ENCODE assay signal across 1 cellular context in the genomic region with DNA sequence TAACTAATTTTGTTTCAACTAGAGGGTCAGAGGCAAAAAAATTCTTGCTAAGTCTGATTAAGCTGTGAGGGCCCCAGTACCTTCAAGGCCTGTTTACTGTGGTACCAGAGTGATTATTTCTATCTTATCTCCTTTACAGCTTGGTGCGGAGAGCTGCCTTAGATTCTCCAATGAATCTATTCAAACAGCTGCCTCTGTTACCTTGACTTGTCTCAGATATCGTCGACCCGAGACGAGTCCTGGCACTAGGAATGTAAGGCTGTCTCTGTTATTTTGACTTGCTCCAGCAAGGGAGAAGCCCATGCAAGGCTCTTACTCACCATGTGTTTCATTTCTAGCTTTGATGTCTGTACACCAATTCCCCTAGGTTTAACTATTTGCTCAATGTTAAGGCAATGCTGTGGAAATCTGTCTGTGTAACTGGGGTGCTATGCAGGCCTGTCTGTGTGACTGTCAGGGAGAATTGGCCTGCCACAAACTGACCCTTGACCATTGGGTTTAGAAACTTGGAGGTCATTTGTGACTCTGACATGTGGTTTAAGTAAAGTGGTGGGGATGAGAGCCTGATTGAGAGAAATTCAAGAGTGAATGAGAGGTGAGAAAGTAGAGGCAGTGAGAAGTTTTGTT.
TF ChIP-seq lines count a peak whose summit lies in the region.

No MANE protein-coding gene starts in this region.

TF ChIP-seq in HepG2, 621 proteins besides CTCF, POLR2A, EP300 and RAD21:
- TF ChIP-seq, protein P1, sequence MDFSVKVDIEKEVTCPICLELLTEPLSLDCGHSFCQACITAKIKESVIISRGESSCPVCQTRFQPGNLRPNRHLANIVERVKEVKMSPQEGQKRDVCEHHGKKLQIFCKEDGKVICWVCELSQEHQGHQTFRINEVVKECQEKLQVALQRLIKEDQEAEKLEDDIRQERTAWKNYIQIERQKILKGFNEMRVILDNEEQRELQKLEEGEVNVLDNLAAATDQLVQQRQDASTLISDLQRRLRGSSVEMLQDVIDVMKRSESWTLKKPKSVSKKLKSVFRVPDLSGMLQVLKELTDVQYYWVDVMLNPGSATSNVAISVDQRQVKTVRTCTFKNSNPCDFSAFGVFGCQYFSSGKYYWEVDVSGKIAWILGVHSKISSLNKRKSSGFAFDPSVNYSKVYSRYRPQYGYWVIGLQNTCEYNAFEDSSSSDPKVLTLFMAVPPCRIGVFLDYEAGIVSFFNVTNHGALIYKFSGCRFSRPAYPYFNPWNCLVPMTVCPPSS (IDR thresholded peaks at IDR 0.05) = no peak
- TF ChIP-seq, protein P2, sequence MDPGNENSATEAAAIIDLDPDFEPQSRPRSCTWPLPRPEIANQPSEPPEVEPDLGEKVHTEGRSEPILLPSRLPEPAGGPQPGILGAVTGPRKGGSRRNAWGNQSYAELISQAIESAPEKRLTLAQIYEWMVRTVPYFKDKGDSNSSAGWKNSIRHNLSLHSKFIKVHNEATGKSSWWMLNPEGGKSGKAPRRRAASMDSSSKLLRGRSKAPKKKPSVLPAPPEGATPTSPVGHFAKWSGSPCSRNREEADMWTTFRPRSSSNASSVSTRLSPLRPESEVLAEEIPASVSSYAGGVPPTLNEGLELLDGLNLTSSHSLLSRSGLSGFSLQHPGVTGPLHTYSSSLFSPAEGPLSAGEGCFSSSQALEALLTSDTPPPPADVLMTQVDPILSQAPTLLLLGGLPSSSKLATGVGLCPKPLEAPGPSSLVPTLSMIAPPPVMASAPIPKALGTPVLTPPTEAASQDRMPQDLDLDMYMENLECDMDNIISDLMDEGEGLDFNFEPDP (CRISPR knock-in tag; conservative IDR thresholded peaks at IDR 0.05) = 0 out of 2 replicates have a peak, but pooled peaks have one; percentile 75
- TF ChIP-seq RELA (CRISPR knock-in tag; IDR thresholded peaks at IDR 0.05) (0 out of 2 replicates have a peak, but pooled peaks have one; percentile 17), FOXC1 (CRISPR knock-in tag; IDR thresholded peaks at IDR 0.05; ENCODE audit: borderline replicate concordance) (no peak), PHF21A (CRISPR knock-in tag; IDR thresholded peaks at IDR 0.05) (0 out of 2 replicates have a peak, but pooled peaks have one; percentile 17), SALL1 (CRISPR knock-in tag; IDR thresholded peaks at IDR 0.05) (0 out of 2 replicates have a peak, but pooled peaks have one; percentile 10), MTA3 (CRISPR knock-in tag; IDR thresholded peaks at IDR 0.05) (no peak), ZMYM4 (CRISPR knock-in tag; IDR thresholded peaks at IDR 0.05) (0 out of 2 replicates have a peak, but pooled peaks have one; percentile 24), IRX3 (CRISPR knock-in tag; IDR thresholded peaks at IDR 0.05; ENCODE audit: borderline replicate concordance, low read depth) (no peak), SKI (IDR thresholded peaks at IDR 0.05; ENCODE audit: partially characterized antibody) (peak; percentile 84), GATAD2A (CRISPR knock-in tag; IDR thresholded peaks at IDR 0.05) (peak; percentile 34; the same call in 1 of the 2 replicates), HDAC1 (CRISPR knock-in tag; IDR thresholded peaks at IDR 0.05) (peak; percentile 46), ZNF652 (CRISPR knock-in tag; IDR thresholded peaks at IDR 0.05; ENCODE audit: borderline replicate concordance, low read depth) (peak; percentile 34; the same call in 1 of the 2 replicates)
- TF ChIP-seq, protein P3, sequence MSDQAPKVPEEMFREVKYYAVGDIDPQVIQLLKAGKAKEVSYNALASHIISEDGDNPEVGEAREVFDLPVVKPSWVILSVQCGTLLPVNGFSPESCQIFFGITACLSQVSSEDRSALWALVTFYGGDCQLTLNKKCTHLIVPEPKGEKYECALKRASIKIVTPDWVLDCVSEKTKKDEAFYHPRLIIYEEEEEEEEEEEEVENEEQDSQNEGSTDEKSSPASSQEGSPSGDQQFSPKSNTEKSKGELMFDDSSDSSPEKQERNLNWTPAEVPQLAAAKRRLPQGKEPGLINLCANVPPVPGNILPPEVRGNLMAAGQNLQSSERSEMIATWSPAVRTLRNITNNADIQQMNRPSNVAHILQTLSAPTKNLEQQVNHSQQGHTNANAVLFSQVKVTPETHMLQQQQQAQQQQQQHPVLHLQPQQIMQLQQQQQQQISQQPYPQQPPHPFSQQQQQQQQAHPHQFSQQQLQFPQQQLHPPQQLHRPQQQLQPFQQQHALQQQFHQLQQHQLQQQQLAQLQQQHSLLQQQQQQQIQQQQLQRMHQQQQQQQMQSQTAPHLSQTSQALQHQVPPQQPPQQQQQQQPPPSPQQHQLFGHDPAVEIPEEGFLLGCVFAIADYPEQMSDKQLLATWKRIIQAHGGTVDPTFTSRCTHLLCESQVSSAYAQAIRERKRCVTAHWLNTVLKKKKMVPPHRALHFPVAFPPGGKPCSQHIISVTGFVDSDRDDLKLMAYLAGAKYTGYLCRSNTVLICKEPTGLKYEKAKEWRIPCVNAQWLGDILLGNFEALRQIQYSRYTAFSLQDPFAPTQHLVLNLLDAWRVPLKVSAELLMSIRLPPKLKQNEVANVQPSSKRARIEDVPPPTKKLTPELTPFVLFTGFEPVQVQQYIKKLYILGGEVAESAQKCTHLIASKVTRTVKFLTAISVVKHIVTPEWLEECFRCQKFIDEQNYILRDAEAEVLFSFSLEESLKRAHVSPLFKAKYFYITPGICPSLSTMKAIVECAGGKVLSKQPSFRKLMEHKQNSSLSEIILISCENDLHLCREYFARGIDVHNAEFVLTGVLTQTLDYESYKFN (CRISPR knock-in tag; conservative IDR thresholded peaks at IDR 0.05) = 0 out of 2 replicates have a peak, but pooled peaks have one; percentile 19
